In the genomic region with DNA sequence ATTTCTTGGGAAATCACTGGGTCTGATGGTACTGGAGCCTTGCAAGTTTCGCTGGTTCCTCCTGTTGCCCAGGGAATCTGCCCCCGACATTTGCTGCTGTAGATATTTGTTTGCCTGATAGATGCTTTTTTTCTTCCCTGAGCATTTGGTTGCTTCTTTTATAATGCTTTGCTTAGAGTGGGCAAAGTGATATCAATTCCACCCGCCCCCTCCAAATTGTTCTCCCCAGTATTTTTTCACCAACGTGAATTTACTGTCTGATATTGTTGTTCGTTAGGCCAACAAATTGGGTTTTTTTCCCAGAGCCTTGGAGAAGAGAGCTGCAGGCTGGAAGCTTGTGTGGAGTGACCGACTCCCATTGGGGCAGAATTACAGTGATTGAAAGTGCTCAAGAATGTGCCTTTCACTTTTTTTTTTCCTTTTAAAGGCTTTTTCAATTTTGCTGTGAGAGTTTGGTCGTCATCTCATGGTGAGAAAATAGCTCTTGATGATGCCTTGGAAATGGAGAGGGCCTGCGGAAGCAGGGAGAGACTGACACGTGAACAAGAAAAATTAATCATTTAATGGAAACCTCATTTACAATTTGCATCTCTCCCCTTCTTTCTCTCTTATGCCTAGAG, we compare ENCODE assay signal across 1 cellular context.
TF ChIP-seq lines count a peak whose summit lies in the region.

No MANE protein-coding gene starts in this region.

TF ChIP-seq in GM23338, 12 proteins besides CTCF, POLR2A, EP300 and RAD21 (continued from another document):
- TF ChIP-seq, protein P1, sequence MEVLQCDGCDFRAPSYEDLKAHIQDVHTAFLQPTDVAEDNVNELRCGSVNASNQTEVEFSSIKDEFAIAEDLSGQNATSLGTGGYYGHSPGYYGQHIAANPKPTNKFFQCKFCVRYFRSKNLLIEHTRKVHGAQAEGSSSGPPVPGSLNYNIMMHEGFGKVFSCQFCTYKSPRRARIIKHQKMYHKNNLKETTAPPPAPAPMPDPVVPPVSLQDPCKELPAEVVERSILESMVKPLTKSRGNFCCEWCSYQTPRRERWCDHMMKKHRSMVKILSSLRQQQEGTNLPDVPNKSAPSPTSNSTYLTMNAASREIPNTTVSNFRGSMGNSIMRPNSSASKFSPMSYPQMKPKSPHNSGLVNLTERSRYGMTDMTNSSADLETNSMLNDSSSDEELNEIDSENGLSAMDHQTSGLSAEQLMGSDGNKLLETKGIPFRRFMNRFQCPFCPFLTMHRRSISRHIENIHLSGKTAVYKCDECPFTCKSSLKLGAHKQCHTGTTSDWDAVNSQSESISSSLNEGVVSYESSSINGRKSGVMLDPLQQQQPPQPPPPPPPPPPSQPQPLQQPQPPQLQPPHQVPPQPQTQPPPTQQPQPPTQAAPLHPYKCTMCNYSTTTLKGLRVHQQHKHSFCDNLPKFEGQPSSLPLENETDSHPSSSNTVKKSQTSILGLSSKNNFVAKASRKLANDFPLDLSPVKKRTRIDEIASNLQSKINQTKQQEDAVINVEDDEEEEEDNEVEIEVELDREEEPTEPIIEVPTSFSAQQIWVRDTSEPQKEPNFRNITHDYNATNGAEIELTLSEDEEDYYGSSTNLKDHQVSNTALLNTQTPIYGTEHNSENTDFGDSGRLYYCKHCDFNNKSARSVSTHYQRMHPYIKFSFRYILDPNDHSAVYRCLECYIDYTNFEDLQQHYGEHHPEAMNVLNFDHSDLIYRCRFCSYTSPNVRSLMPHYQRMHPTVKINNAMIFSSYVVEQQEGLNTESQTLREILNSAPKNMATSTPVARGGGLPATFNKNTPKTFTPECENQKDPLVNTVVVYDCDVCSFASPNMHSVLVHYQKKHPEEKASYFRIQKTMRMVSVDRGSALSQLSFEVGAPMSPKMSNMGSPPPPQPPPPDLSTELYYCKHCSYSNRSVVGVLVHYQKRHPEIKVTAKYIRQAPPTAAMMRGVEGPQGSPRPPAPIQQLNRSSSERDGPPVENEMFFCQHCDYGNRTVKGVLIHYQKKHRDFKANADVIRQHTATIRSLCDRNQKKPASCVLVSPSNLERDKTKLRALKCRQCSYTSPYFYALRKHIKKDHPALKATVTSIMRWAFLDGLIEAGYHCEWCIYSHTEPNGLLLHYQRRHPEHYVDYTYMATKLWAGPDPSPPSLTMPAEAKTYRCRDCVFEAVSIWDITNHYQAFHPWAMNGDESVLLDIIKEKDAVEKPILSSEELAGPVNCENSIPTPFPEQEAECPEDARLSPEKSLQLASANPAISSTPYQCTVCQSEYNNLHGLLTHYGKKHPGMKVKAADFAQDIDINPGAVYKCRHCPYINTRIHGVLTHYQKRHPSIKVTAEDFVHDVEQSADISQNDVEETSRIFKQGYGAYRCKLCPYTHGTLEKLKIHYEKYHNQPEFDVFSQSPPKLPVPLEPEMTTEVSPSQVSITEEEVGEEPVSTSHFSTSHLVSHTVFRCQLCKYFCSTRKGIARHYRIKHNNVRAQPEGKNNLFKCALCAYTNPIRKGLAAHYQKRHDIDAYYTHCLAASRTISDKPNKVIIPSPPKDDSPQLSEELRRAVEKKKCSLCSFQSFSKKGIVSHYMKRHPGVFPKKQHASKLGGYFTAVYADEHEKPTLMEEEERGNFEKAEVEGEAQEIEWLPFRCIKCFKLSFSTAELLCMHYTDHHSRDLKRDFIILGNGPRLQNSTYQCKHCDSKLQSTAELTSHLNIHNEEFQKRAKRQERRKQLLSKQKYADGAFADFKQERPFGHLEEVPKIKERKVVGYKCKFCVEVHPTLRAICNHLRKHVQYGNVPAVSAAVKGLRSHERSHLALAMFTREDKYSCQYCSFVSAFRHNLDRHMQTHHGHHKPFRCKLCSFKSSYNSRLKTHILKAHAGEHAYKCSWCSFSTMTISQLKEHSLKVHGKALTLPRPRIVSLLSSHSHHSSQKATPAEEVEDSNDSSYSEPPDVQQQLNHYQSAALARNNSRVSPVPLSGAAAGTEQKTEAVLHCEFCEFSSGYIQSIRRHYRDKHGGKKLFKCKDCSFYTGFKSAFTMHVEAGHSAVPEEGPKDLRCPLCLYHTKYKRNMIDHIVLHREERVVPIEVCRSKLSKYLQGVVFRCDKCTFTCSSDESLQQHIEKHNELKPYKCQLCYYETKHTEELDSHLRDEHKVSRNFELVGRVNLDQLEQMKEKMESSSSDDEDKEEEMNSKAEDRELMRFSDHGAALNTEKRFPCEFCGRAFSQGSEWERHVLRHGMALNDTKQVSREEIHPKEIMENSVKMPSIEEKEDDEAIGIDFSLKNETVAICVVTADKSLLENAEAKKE (CRISPR knock-in tag; IDR thresholded peaks at IDR 0.05), result no peak
- TF ChIP-seq CREB1 (CRISPR knock-in tag; IDR thresholded peaks at IDR 0.05; ENCODE audit: low read depth) (no peak), EZH2 (IDR thresholded peaks at IDR 0.05; ENCODE audit: low read depth, unreplicated experiment) (no peak), NANOG (IDR thresholded peaks at IDR 0.05; ENCODE audit: borderline replicate concordance) (no peak), JUNB (IDR thresholded peaks at IDR 0.05; ENCODE audit: unreplicated experiment) (no peak), ZNF331 (CRISPR knock-in tag; IDR thresholded peaks at IDR 0.05; ENCODE audit: low read depth) (no peak), EZH2phosphoT487 (IDR thresholded peaks at IDR 0.05; ENCODE audit: unreplicated experiment) (no peak)
- TF ChIP-seq, protein P2, sequence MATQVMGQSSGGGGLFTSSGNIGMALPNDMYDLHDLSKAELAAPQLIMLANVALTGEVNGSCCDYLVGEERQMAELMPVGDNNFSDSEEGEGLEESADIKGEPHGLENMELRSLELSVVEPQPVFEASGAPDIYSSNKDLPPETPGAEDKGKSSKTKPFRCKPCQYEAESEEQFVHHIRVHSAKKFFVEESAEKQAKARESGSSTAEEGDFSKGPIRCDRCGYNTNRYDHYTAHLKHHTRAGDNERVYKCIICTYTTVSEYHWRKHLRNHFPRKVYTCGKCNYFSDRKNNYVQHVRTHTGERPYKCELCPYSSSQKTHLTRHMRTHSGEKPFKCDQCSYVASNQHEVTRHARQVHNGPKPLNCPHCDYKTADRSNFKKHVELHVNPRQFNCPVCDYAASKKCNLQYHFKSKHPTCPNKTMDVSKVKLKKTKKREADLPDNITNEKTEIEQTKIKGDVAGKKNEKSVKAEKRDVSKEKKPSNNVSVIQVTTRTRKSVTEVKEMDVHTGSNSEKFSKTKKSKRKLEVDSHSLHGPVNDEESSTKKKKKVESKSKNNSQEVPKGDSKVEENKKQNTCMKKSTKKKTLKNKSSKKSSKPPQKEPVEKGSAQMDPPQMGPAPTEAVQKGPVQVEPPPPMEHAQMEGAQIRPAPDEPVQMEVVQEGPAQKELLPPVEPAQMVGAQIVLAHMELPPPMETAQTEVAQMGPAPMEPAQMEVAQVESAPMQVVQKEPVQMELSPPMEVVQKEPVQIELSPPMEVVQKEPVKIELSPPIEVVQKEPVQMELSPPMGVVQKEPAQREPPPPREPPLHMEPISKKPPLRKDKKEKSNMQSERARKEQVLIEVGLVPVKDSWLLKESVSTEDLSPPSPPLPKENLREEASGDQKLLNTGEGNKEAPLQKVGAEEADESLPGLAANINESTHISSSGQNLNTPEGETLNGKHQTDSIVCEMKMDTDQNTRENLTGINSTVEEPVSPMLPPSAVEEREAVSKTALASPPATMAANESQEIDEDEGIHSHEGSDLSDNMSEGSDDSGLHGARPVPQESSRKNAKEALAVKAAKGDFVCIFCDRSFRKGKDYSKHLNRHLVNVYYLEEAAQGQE (IDR thresholded peaks at IDR 0.05; ENCODE audit: unreplicated experiment), result no peak
